8 cellular contexts compared by ENCODE assay signal in genomic region chr12:127165567-127166392, GRCh38.
A peak's percentile ranks its signal among the peaks of the same experiment; 100 is the strongest.
DNase-seq lines count a peak whose midpoint lies in the region; ATAC-seq and TF ChIP-seq lines count a peak whose summit lies in the region.

No MANE protein-coding gene starts in this region.

- TF ChIP-seq POLR2A in adrenal gland (IDR thresholded peaks at IDR 0.05) (peak in 1 of 2 donors; percentile 23), tibial nerve (IDR thresholded peaks at IDR 0.05) (peak in 1 of 2 donors; percentile 10)

- peak; percentile 10 to 50 for TF ChIP-seq EP300 in tibial nerve (IDR thresholded peaks at IDR 0.05)

- peaks cover 4% of the 10 kb centered on the region for H3K36me3 Mint-ChIP-seq in progenitor cell of endocrine pancreas (ENCODE audit: insufficient read depth)

- intact Hi-C loops in adrenal gland (cut with DNase I) (no loop called here), left ventricle myocardium superior (cut with micrococcal nuclease) (no loop called here)

- H3K27ac ChIP-seq in adrenal gland = peak overlapping the region in 3 of 5 donors; percentile 45 to 62 (median 50)
- peak overlapping the region; percentile 72 to 78 (median 77) for H3K27ac ChIP-seq in tibial nerve

- H3K9me3 Mint-ChIP-seq in progenitor cell of endocrine pancreas (ENCODE audit: low read depth) = peaks cover 7% of the 10 kb centered on the region

- H3K9me3 ChIP-seq in adrenal gland (replicated peaks in 1 of 3) (no peaks in the 10 kb centered on the region), tibial nerve (no peaks in the 10 kb centered on the region)

- peak overlapping the region; percentile 66 for H3K4me3 Mint-ChIP-seq in progenitor cell of endocrine pancreas (ENCODE audit: low read depth)

- H3K27me3 ChIP-seq in adrenal gland (no peaks in the 10 kb centered on the region), tibial nerve (no peaks in the 10 kb centered on the region)

- ATAC-seq in left ventricle myocardium superior = peak; percentile 99

- H3K4me3 ChIP-seq in adrenal gland (peak overlapping the region in 2 of 4 donors; percentile 40 to 46), tibial nerve (peak overlapping the region; percentile 35 to 57 (median 54))

- H3K36me3 ChIP-seq in adrenal gland (replicated peaks in 1 of 2) (no peaks in the 10 kb centered on the region), tibial nerve (no peaks in the 10 kb centered on the region)

- no peaks in the 10 kb centered on the region for H3K27me3 Mint-ChIP-seq in progenitor cell of endocrine pancreas

- peak overlapping the region; percentile 92 for H3K27ac Mint-ChIP-seq in progenitor cell of endocrine pancreas

- peak; percentile 70 for DNase-seq in NCI-H146 (lab: John Stamatoyannopoulos, UW)
- DNase-seq in NCI-H146 treated with DMSO at 0.1 percent for 48 hours (lab: John Stamatoyannopoulos, UW; ENCODE audit: unreplicated experiment) = no peak
- DNase-seq in HUDEP-2 (lab: John Stamatoyannopoulos, UW; ENCODE audit: unreplicated experiment in 76 of 76) = peak in 74 of 76 experiments; percentile 8 to 94 (median 78)
- peak; percentile 22 to 76 (median 32) for DNase-seq in T-helper 1 cell
- DNase-seq in adrenal gland = peak; percentile 86 to 94 (median 89)
- DNase-seq in left ventricle myocardium superior = peak; percentile 92
- peak; percentile 92 for DNase-seq in progenitor cell of endocrine pancreas (ENCODE audit: low spot score, unreplicated experiment)
- peak; percentile 56 to 71 for DNase-seq in tibial nerve (ENCODE audit: low spot score in 2 of 2)

- TF ChIP-seq CTCF in adrenal gland (IDR thresholded peaks at IDR 0.05) = no peak
- TF ChIP-seq CTCF in progenitor cell of endocrine pancreas (IDR thresholded peaks at IDR 0.05; ENCODE audit: unreplicated experiment) = no peak
- TF ChIP-seq CTCF in tibial nerve (IDR thresholded peaks at IDR 0.05) = no peak

- whole genome bisulfite sequencing in adrenal gland, 4 donors = 5 to 17% (median 10%) methylated on average over 20 to 69 of the region's 69 CpGs
- WGBS in tibial nerve, 2 donors = 8% methylated on average over 47 to 54 of the region's 69 CpGs

- peaks cover 0 to 5% of the 10 kb centered on the region in 2 donors for H3K4me1 ChIP-seq in adrenal gland (replicated peaks in 1 of 2)
- peaks cover 0 to 13% (median 0%) of the 10 kb centered on the region in 4 donors for H3K4me1 ChIP-seq in tibial nerve

- peaks cover 3% of the 10 kb centered on the region for H3K4me1 Mint-ChIP-seq in progenitor cell of endocrine pancreas (ENCODE audit: low read depth)
